In the genomic region with DNA sequence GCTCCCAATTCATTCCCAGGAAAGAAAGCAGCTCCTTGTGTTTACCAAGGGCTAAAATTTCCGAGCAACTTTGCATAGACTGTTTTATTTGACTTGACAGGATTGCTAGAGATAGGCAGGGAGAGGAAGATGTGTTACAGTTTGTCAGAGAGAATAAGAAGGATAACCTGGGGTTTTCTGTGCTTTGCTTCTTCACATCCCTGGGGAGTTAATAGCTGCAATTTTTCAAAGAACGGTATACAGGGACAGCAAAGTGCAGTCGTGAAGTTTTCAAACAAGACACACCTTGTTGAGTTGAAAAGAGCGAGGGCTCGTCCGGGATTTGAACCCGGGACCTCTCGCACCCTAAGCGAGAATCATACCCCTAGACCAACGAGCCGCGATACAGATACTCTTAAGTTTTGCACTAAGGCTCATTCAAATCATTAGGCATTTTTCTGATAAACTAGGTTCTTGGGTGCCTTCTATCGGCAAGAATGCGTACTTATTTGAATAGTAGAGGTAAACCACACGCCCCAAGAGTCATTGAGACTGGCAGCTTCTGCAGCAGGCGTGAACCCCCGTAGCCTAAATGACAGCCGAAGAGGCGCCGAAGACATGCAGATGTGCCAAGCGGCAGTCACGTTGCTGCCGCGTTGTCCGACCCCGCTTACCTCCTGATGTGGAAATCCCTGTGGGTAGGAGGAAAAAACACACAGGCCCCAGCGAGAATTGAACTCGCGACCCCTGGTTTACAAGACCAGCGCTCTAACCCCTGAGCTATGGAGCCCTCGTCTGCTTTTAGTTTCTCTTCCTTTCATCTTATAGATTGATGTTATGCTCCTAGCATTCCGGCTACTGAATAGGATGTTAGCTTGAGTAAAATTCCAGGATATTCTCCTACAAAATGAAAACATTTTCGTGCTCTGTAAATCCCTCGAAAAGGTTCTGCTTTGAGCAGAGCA, we compare ENCODE assay signal across 1 cellular context.
A peak's percentile ranks its signal among the peaks of the same experiment; 100 is the strongest.
TF ChIP-seq lines count a peak whose summit lies in the region.

No MANE protein-coding gene starts in this region.

TF ChIP-seq in HepG2, 621 proteins besides CTCF, POLR2A, EP300 and RAD21 (continued from another document and continues in another):
- TF ChIP-seq, protein P1, sequence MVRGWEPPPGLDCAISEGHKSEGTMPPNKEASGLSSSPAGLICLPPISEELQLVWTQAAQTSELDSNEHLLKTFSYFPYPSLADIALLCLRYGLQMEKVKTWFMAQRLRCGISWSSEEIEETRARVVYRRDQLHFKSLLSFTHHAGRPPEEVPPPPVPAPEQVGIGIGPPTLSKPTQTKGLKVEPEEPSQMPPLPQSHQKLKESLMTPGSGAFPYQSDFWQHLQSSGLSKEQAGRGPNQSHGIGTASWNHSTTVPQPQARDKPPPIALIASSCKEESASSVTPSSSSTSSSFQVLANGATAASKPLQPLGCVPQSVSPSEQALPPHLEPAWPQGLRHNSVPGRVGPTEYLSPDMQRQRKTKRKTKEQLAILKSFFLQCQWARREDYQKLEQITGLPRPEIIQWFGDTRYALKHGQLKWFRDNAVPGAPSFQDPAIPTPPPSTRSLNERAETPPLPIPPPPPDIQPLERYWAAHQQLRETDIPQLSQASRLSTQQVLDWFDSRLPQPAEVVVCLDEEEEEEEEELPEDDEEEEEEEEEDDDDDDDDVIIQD (CRISPR knock-in tag; IDR thresholded peaks at IDR 0.05; ENCODE audit: low read depth) = 0 out of 2 replicates have a peak, but pooled peaks have one; percentile 10
- TF ChIP-seq ZNF713 (CRISPR knock-in tag; IDR thresholded peaks at IDR 0.05) (no peak), KDM5B (CRISPR knock-in tag; IDR thresholded peaks at IDR 0.05; ENCODE audit: borderline replicate concordance) (peak; percentile 82; the same call in 1 of the 2 replicates), KIAA2018 (CRISPR knock-in tag; IDR thresholded peaks at IDR 0.05; ENCODE audit: borderline replicate concordance) (no peak), SATB2 (CRISPR knock-in tag; IDR thresholded peaks at IDR 0.05) (peak; percentile 57; the same call in 1 of the 2 replicates), ZNF569 (CRISPR knock-in tag; IDR thresholded peaks at IDR 0.05; ENCODE audit: borderline replicate concordance) (no peak), NR2F2 (IDR thresholded peaks at IDR 0.05; ENCODE audit: borderline replicate concordance, low read depth) (no peak; the same call in 1 of the 2 replicates), ZNF724P (CRISPR knock-in tag; IDR thresholded peaks at IDR 0.05; ENCODE audit: borderline replicate concordance) (no peak), MEIS2 (CRISPR knock-in tag; IDR thresholded peaks at IDR 0.05) (peak; percentile 89), ZNF792 (CRISPR knock-in tag; IDR thresholded peaks at IDR 0.05) (peak; percentile 72), HNF1A (IDR thresholded peaks at IDR 0.05; ENCODE audit: low read depth) (peak; percentile 53), HNF1A (CRISPR knock-in tag; IDR thresholded peaks at IDR 0.05; ENCODE audit: borderline replicate concordance) (0 out of 2 replicates have a peak, but pooled peaks have one; percentile 34), NFATC3 (CRISPR knock-in tag; IDR thresholded peaks at IDR 0.05) (peak; percentile 60; the same call in 1 of the 2 replicates), ZNF34 (CRISPR knock-in tag; IDR thresholded peaks at IDR 0.05; ENCODE audit: borderline replicate concordance) (no peak), TCF12 (IDR thresholded peaks at IDR 0.05) (no peak), TCF12 (CRISPR knock-in tag; IDR thresholded peaks at IDR 0.05) (no peak), ZNF576 (CRISPR knock-in tag; IDR thresholded peaks at IDR 0.05) (no peak), IKZF1 (IDR thresholded peaks at IDR 0.05) (no peak), ZNF431 (CRISPR knock-in tag; IDR thresholded peaks at IDR 0.05; ENCODE audit: borderline replicate concordance, low read depth) (peak; percentile 93), ZNF451 (CRISPR knock-in tag; IDR thresholded peaks at IDR 0.05) (0 out of 2 replicates have a peak, but pooled peaks have one; percentile 28), ZSCAN25 (CRISPR knock-in tag; IDR thresholded peaks at IDR 0.05) (peak; percentile 78; the same call in 1 of the 2 replicates), U2AF2 (IDR thresholded peaks at IDR 0.05; ENCODE audit: low read depth, low read length) (0 out of 2 replicates have a peak, but pooled peaks have one; percentile 78), MED13 (CRISPR knock-in tag; IDR thresholded peaks at IDR 0.05) (no peak), LBX2 (CRISPR knock-in tag; IDR thresholded peaks at IDR 0.05; ENCODE audit: borderline replicate concordance) (no peak), SUZ12 (IDR thresholded peaks at IDR 0.05; ENCODE audit: low read depth, low read length) (no peak), MEIS1 (CRISPR knock-in tag; IDR thresholded peaks at IDR 0.05; ENCODE audit: borderline replicate concordance) (peak; percentile 98), KDM3A (CRISPR knock-in tag; IDR thresholded peaks at IDR 0.05; ENCODE audit: low read depth) (peak; percentile 71; the same call in 1 of the 2 replicates), CCDC6 (CRISPR knock-in tag; IDR thresholded peaks at IDR 0.05) (peak; percentile 60; the same call in 1 of the 2 replicates), ZNF543 (CRISPR knock-in tag; IDR thresholded peaks at IDR 0.05) (0 out of 2 replicates have a peak, but pooled peaks have one; percentile 51), NFIC (IDR thresholded peaks at IDR 0.05; ENCODE audit: low read length) (peak; percentile 93), ZKSCAN8 (CRISPR knock-in tag; IDR thresholded peaks at IDR 0.05; ENCODE audit: borderline replicate concordance) (peak; percentile 74; the same call in 1 of the 2 replicates), SOX5 (CRISPR knock-in tag; IDR thresholded peaks at IDR 0.05; ENCODE audit: borderline replicate concordance) (peak; percentile 64), ZNF552 (CRISPR knock-in tag; IDR thresholded peaks at IDR 0.05; ENCODE audit: borderline replicate concordance) (peak; percentile 80; the same call in 1 of the 2 replicates), ZNF775 (CRISPR knock-in tag; IDR thresholded peaks at IDR 0.05; ENCODE audit: borderline replicate concordance) (no peak), ZSCAN21 (CRISPR knock-in tag; IDR thresholded peaks at IDR 0.05; ENCODE audit: borderline replicate concordance) (peak; percentile 76), ZNF557 (CRISPR knock-in tag; IDR thresholded peaks at IDR 0.05) (peak; percentile 75; the same call in 1 of the 2 replicates), FOXO1 (CRISPR knock-in tag; IDR thresholded peaks at IDR 0.05) (peak; percentile 42; the same call in 1 of the 2 replicates), CREM (IDR thresholded peaks at IDR 0.05) (peak; percentile 60), CREM (CRISPR knock-in tag; IDR thresholded peaks at IDR 0.05) (no peak), ATF7-NPFF (CRISPR knock-in tag; IDR thresholded peaks at IDR 0.05; ENCODE audit: low read depth) (no peak)
- TF ChIP-seq, protein P2, sequence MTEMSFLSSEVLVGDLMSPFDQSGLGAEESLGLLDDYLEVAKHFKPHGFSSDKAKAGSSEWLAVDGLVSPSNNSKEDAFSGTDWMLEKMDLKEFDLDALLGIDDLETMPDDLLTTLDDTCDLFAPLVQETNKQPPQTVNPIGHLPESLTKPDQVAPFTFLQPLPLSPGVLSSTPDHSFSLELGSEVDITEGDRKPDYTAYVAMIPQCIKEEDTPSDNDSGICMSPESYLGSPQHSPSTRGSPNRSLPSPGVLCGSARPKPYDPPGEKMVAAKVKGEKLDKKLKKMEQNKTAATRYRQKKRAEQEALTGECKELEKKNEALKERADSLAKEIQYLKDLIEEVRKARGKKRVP (CRISPR knock-in tag; IDR thresholded peaks at IDR 0.05) = peak in 1 of 2 experiments; percentile 78; a peak in 2 of 4 replicates
- TF ChIP-seq, protein P3, sequence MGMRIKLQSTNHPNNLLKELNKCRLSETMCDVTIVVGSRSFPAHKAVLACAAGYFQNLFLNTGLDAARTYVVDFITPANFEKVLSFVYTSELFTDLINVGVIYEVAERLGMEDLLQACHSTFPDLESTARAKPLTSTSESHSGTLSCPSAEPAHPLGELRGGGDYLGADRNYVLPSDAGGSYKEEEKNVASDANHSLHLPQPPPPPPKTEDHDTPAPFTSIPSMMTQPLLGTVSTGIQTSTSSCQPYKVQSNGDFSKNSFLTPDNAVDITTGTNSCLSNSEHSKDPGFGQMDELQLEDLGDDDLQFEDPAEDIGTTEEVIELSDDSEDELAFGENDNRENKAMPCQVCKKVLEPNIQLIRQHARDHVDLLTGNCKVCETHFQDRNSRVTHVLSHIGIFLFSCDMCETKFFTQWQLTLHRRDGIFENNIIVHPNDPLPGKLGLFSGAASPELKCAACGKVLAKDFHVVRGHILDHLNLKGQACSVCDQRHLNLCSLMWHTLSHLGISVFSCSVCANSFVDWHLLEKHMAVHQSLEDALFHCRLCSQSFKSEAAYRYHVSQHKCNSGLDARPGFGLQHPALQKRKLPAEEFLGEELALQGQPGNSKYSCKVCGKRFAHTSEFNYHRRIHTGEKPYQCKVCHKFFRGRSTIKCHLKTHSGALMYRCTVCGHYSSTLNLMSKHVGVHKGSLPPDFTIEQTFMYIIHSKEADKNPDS (CRISPR knock-in tag; IDR thresholded peaks at IDR 0.05) = peak; percentile 84; the same call in 1 of the 2 replicates
